ENCODE assay signal across 3 cellular contexts in genomic region chr2:70460333-70460732, GRCh38.
TF ChIP-seq lines count a peak whose summit lies in the region.

No MANE protein-coding gene starts in this region.

TF ChIP-seq in GM23338, 12 proteins besides CTCF, POLR2A, EP300 and RAD21 (continues in another document):
- TF ChIP-seq NANOG (IDR thresholded peaks at IDR 0.05; ENCODE audit: borderline replicate concordance) (no peak), ZNF331 (CRISPR knock-in tag; IDR thresholded peaks at IDR 0.05; ENCODE audit: low read depth) (no peak), REST (IDR thresholded peaks at IDR 0.05; ENCODE audit: unreplicated experiment) (no peak), POLR2AphosphoS5 (IDR thresholded peaks at IDR 0.05; ENCODE audit: low read depth) (no peak), CREB1 (CRISPR knock-in tag; IDR thresholded peaks at IDR 0.05; ENCODE audit: low read depth) (no peak), EZH2phosphoT487 (IDR thresholded peaks at IDR 0.05; ENCODE audit: unreplicated experiment) (no peak), ZNF114 (CRISPR knock-in tag; IDR thresholded peaks at IDR 0.05) (no peak), ETS1 (IDR thresholded peaks at IDR 0.05) (no peak)

TF ChIP-seq in H1, 55 proteins besides CTCF, POLR2A, EP300 and RAD21:
- TF ChIP-seq SP4 (IDR thresholded peaks at IDR 0.05; ENCODE audit: low read length) = no peak
- peak; percentile 96 for TF ChIP-seq TEAD4 (IDR thresholded peaks at IDR 0.05; ENCODE audit: low read depth, low read length)
- TF ChIP-seq CBX8 (IDR thresholded peaks at IDR 0.05; ENCODE audit: borderline replicate concordance, low read depth, low read length) = no peak
- TF ChIP-seq SIX5 (IDR thresholded peaks at IDR 0.05; ENCODE audit: low read depth, low read length) = no peak
- TF ChIP-seq EZH2 (IDR thresholded peaks at IDR 0.05; ENCODE audit: low read depth, low read length, severe bottlenecking) = no peak
- TF ChIP-seq SIN3A (conservative IDR thresholded peaks at IDR 0.05 in 1 of 2, IDR thresholded peaks at IDR 0.05 in 1 of 2; ENCODE audit: low read depth in 1 of 2, low read length in 2 of 2) = no peak
- no peak for TF ChIP-seq GTF2F1 (IDR thresholded peaks at IDR 0.05; ENCODE audit: borderline replicate concordance, low read depth, low read length)
- no peak for TF ChIP-seq RXRA (IDR thresholded peaks at IDR 0.05; ENCODE audit: insufficient read depth, low read depth, low read length)
- no peak for TF ChIP-seq KDM5A (IDR thresholded peaks at IDR 0.05; ENCODE audit: low read length)
- TF ChIP-seq CREB1 (IDR thresholded peaks at IDR 0.05) = peak; percentile 21; the same call in 1 of the 2 replicates
- TF ChIP-seq RNF2 (IDR thresholded peaks at IDR 0.05; ENCODE audit: borderline replicate concordance, low read depth, low read length, missing control alignments, poor library complexity, severe bottlenecking) = no peak
- TF ChIP-seq BCL11A (IDR thresholded peaks at IDR 0.05; ENCODE audit: low read depth in 2 of 2, low read length in 2 of 2) = no peak
- TF ChIP-seq MAX (IDR thresholded peaks at IDR 0.05) = peak; percentile 73
- TF ChIP-seq NRF1 (IDR thresholded peaks at IDR 0.05; ENCODE audit: low read depth, low read length) = no peak
- peak; percentile 79 for TF ChIP-seq FOSL1 (IDR thresholded peaks at IDR 0.05; ENCODE audit: insufficient read depth, low read depth, low read length)
- TF ChIP-seq RBBP5 (IDR thresholded peaks at IDR 0.05; ENCODE audit: borderline replicate concordance, low read depth, low read length) = no peak
- no peak for TF ChIP-seq KDM4A (IDR thresholded peaks at IDR 0.05; ENCODE audit: low read depth, low read length, severe bottlenecking)
- no peak for TF ChIP-seq TBP (IDR thresholded peaks at IDR 0.05; ENCODE audit: low read depth, low read length)

TF ChIP-seq in GM12891, 5 proteins besides CTCF, POLR2A, EP300 and RAD21:
- TF ChIP-seq PAX5 (IDR thresholded peaks at IDR 0.05; ENCODE audit: insufficient read depth, low read length, severe bottlenecking) (no peak), POLR2AphosphoS5 (IDR thresholded peaks at IDR 0.05; ENCODE audit: low read depth, low read length) (no peak), TAF1 (IDR thresholded peaks at IDR 0.05; ENCODE audit: low read depth, low read length) (no peak), SPI1 (IDR thresholded peaks at IDR 0.05; ENCODE audit: low read depth, low read length) (no peak), POU2F2 (IDR thresholded peaks at IDR 0.05; ENCODE audit: low read depth, low read length) (no peak)
TF ChIP-seq in GM12891: peak in this region for 0.
